ENCODE assay signal across 16 cellular contexts in the genomic region with DNA sequence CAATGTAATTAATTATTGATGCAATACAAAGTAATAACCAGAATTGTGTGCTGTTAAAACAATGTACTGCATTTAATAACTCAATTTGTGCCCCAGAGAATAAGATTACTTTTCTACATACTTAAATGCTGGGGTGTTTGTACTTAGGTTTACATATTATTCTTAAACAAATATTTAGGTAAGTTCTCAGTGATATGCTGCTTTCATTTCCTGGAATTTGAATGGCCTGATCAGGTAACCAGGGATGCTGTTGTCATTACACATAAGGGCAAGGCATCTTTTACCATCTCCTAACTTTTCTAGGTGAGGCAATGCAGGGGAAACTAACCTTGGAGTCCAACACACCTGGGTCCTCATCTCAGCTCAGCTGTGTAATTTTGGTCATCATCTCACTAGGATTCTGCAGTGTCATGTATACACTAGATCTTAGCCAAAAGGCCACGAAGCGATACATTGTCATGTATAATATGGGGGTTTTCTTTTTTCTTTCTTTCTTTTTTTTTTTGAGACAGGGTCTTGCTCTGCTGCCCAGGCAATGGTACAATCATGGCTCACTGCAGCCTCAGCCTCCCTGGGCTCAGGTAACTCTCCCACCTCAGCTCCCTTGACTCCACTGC.
"Had no signal": no experiment of that assay in that cellular context is flagged by ENCODE, and none has a peak within 500 bp of the region (broad histone marks: within the 10 kb centered on the region; RNA-seq: fewer than 3 reads in every experiment).

No MANE protein-coding gene starts in this region.

- FAIRE-seq: astrocyte, frontal cortex, pancreas had no signal

- H3K36me3 ChIP-seq: pancreas had no signal

- H3K27me3 ChIP-seq: pancreas, testis had no signal

- H3K9me3 ChIP-seq: pancreas, testis had no signal

- DNase-seq: activated CD4-positive, alpha-beta memory T cell treated with anti-CD3 and anti-CD28 coated beads for 36 hours; activated CD4-positive, CD25-positive, alpha-beta regulatory T cell treated with anti-CD3 and anti-CD28 coated beads, Interleukin-2, amount 50 U/mL, for 72 hours; activated CD8-positive, alpha-beta memory T cell treated with anti-CD3 and anti-CD28 coated beads, Interleukin-2, amount 10 ng/mL, durations not matched to agents 7 days and 5 days; activated naive CD4-positive, alpha-beta T cell treated with anti-CD3 and anti-CD28 coated beads for 36 hours; activated T-cell treated with anti-CD3 and anti-CD28 coated beads, Interleukin-2, amount 50 U/mL, for 1 hour; dermis blood vessel endothelial cell; effector memory CD8-positive, alpha-beta T cell; head of caudate nucleus; midbrain; pancreas; testis had no signal

- H3K27ac ChIP-seq: epithelial cell of prostate, pancreas, testis had no signal

- H3K4me1 ChIP-seq: testis had no signal

- ATAC-seq: activated CD8-positive, alpha-beta memory T cell treated with anti-CD3 and anti-CD28 coated beads, Interleukin-2, amount 10 ng/mL, durations not matched to agents 7 days and 5 days; effector memory CD8-positive, alpha-beta T cell; pancreas; sciatic nerve had no signal

- H3K4me3 ChIP-seq: lung, pancreas, testis had no signal
